8 cellular contexts compared by ENCODE assay signal in genomic region chr3:151227438-151228290, GRCh38. TPM values are rescaled to one million over a fixed set of nuclear protein-coding genes. Genes with fewer than 3 reads are reported as not detected.
DNase-seq lines count a peak whose midpoint lies in the region; ATAC-seq and TF ChIP-seq lines count a peak whose summit lies in the region.

No MANE protein-coding gene starts in this region.

- 28% methylated on average over 9 of the region's 9 CpGs for WGBS in suprapubic skin

- DNase-seq in DMS53 treated with DMSO at 0.1 percent for 48 hours (lab: John Stamatoyannopoulos, UW; ENCODE audit: unreplicated experiment) (peak; percentile 12), HS-5 (ENCODE audit: low read depth) (peak; percentile 70), RWPE2 (ENCODE audit: low spot score) (no peak), foreskin melanocyte (peak; percentile 74), omental fat pad (ENCODE audit: low spot score) (peak; percentile 69), suprapubic skin (ENCODE audit: low spot score in 2 of 2) (peak; percentile 80 to 84)
- DNase-seq in activated effector memory CD4-positive, alpha-beta T cell treated with anti-CD3 and anti-CD28 coated beads, Interleukin-2, amount 50 U/mL, for 16 hours, result peak; percentile 90

- H3K27me3 ChIP-seq in RWPE2 (ENCODE audit: insufficient read depth, poor library complexity, severe bottlenecking), result no peaks in the 10 kb centered on the region
- H3K27me3 ChIP-seq in suprapubic skin, result no peaks in the 10 kb centered on the region

- H3K9me3 ChIP-seq in RWPE2 (ENCODE audit: severe bottlenecking) (no peaks in the 10 kb centered on the region), suprapubic skin (no peaks in the 10 kb centered on the region)

- H3K36me3 ChIP-seq in RWPE2 (ENCODE audit: low read depth) (no peaks in the 10 kb centered on the region), suprapubic skin (no peaks in the 10 kb centered on the region)

- H3K4me1 ChIP-seq in RWPE2 (ENCODE audit: insufficient read depth, poor library complexity, severe bottlenecking) (peaks cover 25% of the 10 kb centered on the region), suprapubic skin (peaks cover 23% of the 10 kb centered on the region)

- TF ChIP-seq EP300 in suprapubic skin (IDR thresholded peaks at IDR 0.05), result no peak

- TF ChIP-seq POLR2A in suprapubic skin (IDR thresholded peaks at IDR 0.05), result no peak

- H3K4me3 ChIP-seq in RWPE2 (ENCODE audit: severe bottlenecking), result no peak overlapping the region
- H3K4me3 ChIP-seq in suprapubic skin, result no peak overlapping the region

- H3K27ac ChIP-seq in RWPE2 (ENCODE audit: poor library complexity, severe bottlenecking) (peak overlapping the region; percentile 25), suprapubic skin (no peak overlapping the region)

- peak; percentile 95 for TF ChIP-seq CTCF in RWPE2 (IDR thresholded peaks at IDR 0.05; ENCODE audit: poor library complexity, severe bottlenecking)
- TF ChIP-seq CTCF in omental fat pad (IDR thresholded peaks at IDR 0.05), result peak in 2 of 3 donors; percentile 53 to 75
- TF ChIP-seq CTCF in suprapubic skin (IDR thresholded peaks at IDR 0.05), result peak; percentile 81 to 95

- ATAC-seq in GM21390 (IDR thresholded peaks at IDR 0.05; ENCODE audit: unreplicated experiment), result peak; percentile 80
- peak; percentile 63 for ATAC-seq in RWPE2 (ENCODE audit: low read depth)
- ATAC-seq in omental fat pad (ENCODE audit: low FRiP score), result peak; percentile 81

RNA-seq across cellular contexts. Expression of gene GPR171, which starts 24.6 kb away (rescaled TPM):
- 10 to 100 TPM in 1 of 4 donors, 1 to 10 TPM in 3; 2.8 to 10.6 (median 4.7) TPM for total RNA-seq in omental fat pad
- 1 to 10 TPM in 3 of 4 donors, under 1 TPM in 1; 0.76 to 1.5 (median 1.3) TPM for total RNA-seq in suprapubic skin

RNA-seq across cellular contexts. Expression of gene P2RY14, which starts 50.7 kb away (rescaled TPM):
- total RNA-seq in omental fat pad, result 10 to 100 TPM in 1 of 4 donors, 1 to 10 TPM in 3; 2.2 to 12.8 (median 6.4) TPM
- total RNA-seq in suprapubic skin, result 1 to 10 TPM; 1.1 to 4.2 (median 2.4) TPM
